ENCODE assay signal across 1 cellular context in the genomic region with DNA sequence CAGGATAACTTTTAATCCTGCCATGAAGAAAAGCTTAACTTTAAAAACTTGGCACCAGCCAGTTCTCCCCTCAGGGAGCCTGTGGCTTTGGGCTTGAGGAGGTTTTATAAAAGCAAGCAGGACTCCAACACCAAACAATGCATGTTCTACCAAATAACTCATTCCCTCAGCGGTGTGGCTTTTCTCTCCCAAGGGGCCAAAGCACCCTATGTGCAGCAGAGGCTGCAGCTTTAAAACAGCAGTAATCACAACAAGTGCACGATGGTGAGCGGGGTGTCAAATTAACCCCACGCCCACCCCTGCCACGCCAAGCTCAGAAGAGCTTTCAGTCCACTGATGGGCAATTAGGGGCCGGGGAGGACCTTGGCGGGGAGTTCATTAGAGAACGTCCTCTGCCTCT.
TF ChIP-seq lines count a peak whose summit lies in the region.

No MANE protein-coding gene starts in this region.

TF ChIP-seq in liver, 16 proteins besides CTCF, POLR2A, EP300 and RAD21 (continued from another document):
- TF ChIP-seq, protein P1, sequence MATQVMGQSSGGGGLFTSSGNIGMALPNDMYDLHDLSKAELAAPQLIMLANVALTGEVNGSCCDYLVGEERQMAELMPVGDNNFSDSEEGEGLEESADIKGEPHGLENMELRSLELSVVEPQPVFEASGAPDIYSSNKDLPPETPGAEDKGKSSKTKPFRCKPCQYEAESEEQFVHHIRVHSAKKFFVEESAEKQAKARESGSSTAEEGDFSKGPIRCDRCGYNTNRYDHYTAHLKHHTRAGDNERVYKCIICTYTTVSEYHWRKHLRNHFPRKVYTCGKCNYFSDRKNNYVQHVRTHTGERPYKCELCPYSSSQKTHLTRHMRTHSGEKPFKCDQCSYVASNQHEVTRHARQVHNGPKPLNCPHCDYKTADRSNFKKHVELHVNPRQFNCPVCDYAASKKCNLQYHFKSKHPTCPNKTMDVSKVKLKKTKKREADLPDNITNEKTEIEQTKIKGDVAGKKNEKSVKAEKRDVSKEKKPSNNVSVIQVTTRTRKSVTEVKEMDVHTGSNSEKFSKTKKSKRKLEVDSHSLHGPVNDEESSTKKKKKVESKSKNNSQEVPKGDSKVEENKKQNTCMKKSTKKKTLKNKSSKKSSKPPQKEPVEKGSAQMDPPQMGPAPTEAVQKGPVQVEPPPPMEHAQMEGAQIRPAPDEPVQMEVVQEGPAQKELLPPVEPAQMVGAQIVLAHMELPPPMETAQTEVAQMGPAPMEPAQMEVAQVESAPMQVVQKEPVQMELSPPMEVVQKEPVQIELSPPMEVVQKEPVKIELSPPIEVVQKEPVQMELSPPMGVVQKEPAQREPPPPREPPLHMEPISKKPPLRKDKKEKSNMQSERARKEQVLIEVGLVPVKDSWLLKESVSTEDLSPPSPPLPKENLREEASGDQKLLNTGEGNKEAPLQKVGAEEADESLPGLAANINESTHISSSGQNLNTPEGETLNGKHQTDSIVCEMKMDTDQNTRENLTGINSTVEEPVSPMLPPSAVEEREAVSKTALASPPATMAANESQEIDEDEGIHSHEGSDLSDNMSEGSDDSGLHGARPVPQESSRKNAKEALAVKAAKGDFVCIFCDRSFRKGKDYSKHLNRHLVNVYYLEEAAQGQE (IDR thresholded peaks at IDR 0.05): no peak
- no peak for TF ChIP-seq NR2F2 (IDR thresholded peaks at IDR 0.05)
TF ChIP-seq in liver: peak in this region for 1.
